11 cellular contexts compared by ENCODE assay signal in genomic region chr9:34984049-34984448, GRCh38. TPM values are rescaled to one million over a fixed set of nuclear protein-coding genes. Genes with fewer than 3 reads are reported as not detected.
A peak's percentile ranks its signal among the peaks of the same experiment; 100 is the strongest.
DNase-seq lines count a peak whose midpoint lies in the region; ATAC-seq lines count a peak whose summit lies in the region.
"Had no signal": no experiment of that assay in that cellular context is flagged by ENCODE, and none has a peak within 500 bp of the region (broad histone marks: within the 10 kb centered on the region; RNA-seq: fewer than 3 reads in every experiment).

No MANE protein-coding gene starts in this region.

- H3K27me3 ChIP-seq in H7 (ENCODE audit: control insufficient read depth, insufficient read depth, low read length): no peaks in the 10 kb centered on the region
- H3K27me3 ChIP-seq: adrenal gland had no signal

- peak overlapping the region; percentile 90 for H3K27ac Mint-ChIP-seq in T-helper 17 cell

- peaks cover 54% of the 10 kb centered on the region for H3K4me1 Mint-ChIP-seq in T-helper 17 cell

- DNase-seq in AG20443 (ENCODE audit: low spot score) (peak; percentile 31), H7 (peak; percentile 76), T-helper 17 cell (no peak), foreskin melanocyte (peak; percentile 9), NCI-H748 (lab: John Stamatoyannopoulos, UW; ENCODE audit: unreplicated experiment) (no peak), COR-L47 (lab: John Stamatoyannopoulos, UW) (no peak)
- DNase-seq: left colon had no signal

- no peaks in the 10 kb centered on the region for H3K36me3 ChIP-seq in H7 (replicated peaks; ENCODE audit: control insufficient read depth, insufficient read depth, low read length)
- H3K36me3 ChIP-seq: adrenal gland had no signal

- H3K36me3 Mint-ChIP-seq in T-helper 17 cell (ENCODE audit: low read depth): no peaks in the 10 kb centered on the region

- H3K4me3 Mint-ChIP-seq in T-helper 17 cell: peak overlapping the region; percentile 15

- H3K9me3 ChIP-seq in T-helper 17 cell (ENCODE audit: control insufficient read depth, low read length, poor library complexity, severe bottlenecking): no peaks in the 10 kb centered on the region
- H3K9me3 ChIP-seq: adrenal gland had no signal

- ATAC-seq in T-helper 17 cell: no peak
- no peak for ATAC-seq in HG03025 (IDR thresholded peaks at IDR 0.05; ENCODE audit: low FRiP score, unreplicated experiment)
- ATAC-seq in HG03457 (IDR thresholded peaks at IDR 0.05; ENCODE audit: unreplicated experiment): no peak
- ATAC-seq: esophagus mucosa, left colon had no signal

- no peak overlapping the region for H3K4me3 ChIP-seq in H7 (ENCODE audit: insufficient read depth, low read depth, low read length)
- H3K4me3 ChIP-seq: adrenal gland had no signal

- no peaks in the 10 kb centered on the region for H3K27me3 Mint-ChIP-seq in T-helper 17 cell

RNA-seq across cellular contexts. Expression of gene DNAJB5, which starts 5.5 kb away (rescaled TPM):
- 48.9 and 51.2 TPM in 2 replicates for total RNA-seq in H7 (2014; rRNA removed; shearing (Covaris generic))
- total RNA-seq in T-helper 17 cell: 1 to 10 TPM; 1.4 to 1.8 TPM

RNA-seq across cellular contexts. Expression of gene PHF24, which starts 26.0 kb away (rescaled TPM):
- 0.37 and 0.42 TPM in 2 replicates for total RNA-seq in H7 (2014; rRNA removed; shearing (Covaris generic))
- not detected for total RNA-seq in T-helper 17 cell

Comparison
In these comparisons a context has a peak if more than half of its experiments do, and no peak if none do; other contexts are left out.
1. DNase-seq: peak in AG20443 (single experiment), H7 (single experiment) and foreskin melanocyte (single experiment); none in T-helper 17 cell (0 of 3), NCI-H748 (single experiment) and COR-L47 (single experiment).
2. RNA of gene DNAJB5, which starts 5.5 kb away (total RNA-seq): 48.9 to 51.2 TPM in H7; 1.4 to 1.8 TPM in T-helper 17 cell; every median in the first group is over 10 times any median in the second.